ENCODE assay signal across 15 cellular contexts in genomic region chr4:41072021-41072777, GRCh38.
A peak's percentile ranks its signal among the peaks of the same experiment; 100 is the strongest.
DNase-seq lines count a peak whose midpoint lies in the region; ATAC-seq and TF ChIP-seq lines count a peak whose summit lies in the region.
"Had no signal": no experiment of that assay in that cellular context is flagged by ENCODE, and none has a peak within 500 bp of the region (broad histone marks: within the 10 kb centered on the region; RNA-seq: fewer than 3 reads in every experiment).

No MANE protein-coding gene starts in this region.

- ATAC-seq in HG03457 (IDR thresholded peaks at IDR 0.05; ENCODE audit: unreplicated experiment) (no peak), GM21619 (IDR thresholded peaks at IDR 0.05; ENCODE audit: unreplicated experiment) (no peak)

- no peaks in the 10 kb centered on the region for H3K27me3 Mint-ChIP-seq in HFFc6 (ENCODE audit: insufficient read depth)

- peaks cover 61% of the 10 kb centered on the region for H3K4me1 Mint-ChIP-seq in HFFc6 (ENCODE audit: low read depth)
- H3K4me1 Mint-ChIP-seq: naive B cell had no signal

- TF ChIP-seq CTCF in HFFc6 (IDR thresholded peaks at IDR 0.05) (no peak), vagina (IDR thresholded peaks at IDR 0.05) (no peak)

- peak overlapping the region; percentile 6 for H3K27ac Mint-ChIP-seq in HFFc6
- H3K27ac Mint-ChIP-seq: activated T-cell treated with anti-CD3 and anti-CD28 coated beads, Interleukin-2, amount 50 U/mL, for 24 hours; naive B cell had no signal

- H3K27me3 ChIP-seq in vagina, result no peaks in the 10 kb centered on the region
- H3K27me3 ChIP-seq: uterus had no signal

- intact Hi-C loops in vagina (cut with DNase I), result no loop called here

- H3K9me3 Mint-ChIP-seq in HFFc6, result no peaks in the 10 kb centered on the region
- H3K9me3 Mint-ChIP-seq: activated T-cell treated with anti-CD3 and anti-CD28 coated beads, Interleukin-2, amount 50 U/mL, for 24 hours; naive B cell had no signal

- no peaks in the 10 kb centered on the region for H3K36me3 ChIP-seq in vagina
- H3K36me3 ChIP-seq: uterus had no signal

- no peak for TF ChIP-seq POLR2A in vagina (IDR thresholded peaks at IDR 0.05)

- H3K4me3 Mint-ChIP-seq in HFFc6, result no peak overlapping the region
- H3K4me3 Mint-ChIP-seq: activated T-cell treated with anti-CD3 and anti-CD28 coated beads, Interleukin-2, amount 50 U/mL, for 24 hours; naive B cell had no signal

- H3K4me3 ChIP-seq in vagina, result no peak overlapping the region
- H3K4me3 ChIP-seq: uterus had no signal

- H3K9me3 ChIP-seq in vagina, result no peaks in the 10 kb centered on the region
- H3K9me3 ChIP-seq: uterus had no signal

- H3K36me3 Mint-ChIP-seq in HFFc6 (ENCODE audit: low read depth), result no peaks in the 10 kb centered on the region
- H3K36me3 Mint-ChIP-seq: naive B cell had no signal

- H3K4me1 ChIP-seq in vagina, result peaks cover 23% of the 10 kb centered on the region

- H3K27ac ChIP-seq in vagina, result no peak overlapping the region
- H3K27ac ChIP-seq: uterus, VCaP had no signal

- DNase-seq in Ammon's horn (ENCODE audit: low spot score) (peak; percentile 71), HFFc6 (no peak), amniotic epithelial cell (ENCODE audit: low read depth) (peak; percentile 40), medulla oblongata (ENCODE audit: extremely low spot score) (peak; percentile 77), RPMI8226 (no peak), vagina (ENCODE audit: extremely low spot score in 2 of 2) (no peak)
- DNase-seq: activated T-cell treated with anti-CD3 and anti-CD28 coated beads, Interleukin-2, amount 50 U/mL, for 24 hours; naive B cell; NCI-H2081 treated with DMSO at 0.1 percent for 48 hours; SIG-M5; small intestine; uterus had no signal

Comparison
In these comparisons a context has a peak if more than half of its experiments do, and no peak if none do; other contexts are left out.
1. DNase-seq: peak in Ammon's horn (single experiment), amniotic epithelial cell (single experiment) and medulla oblongata (single experiment); none in HFFc6 (single experiment), RPMI8226 (single experiment) and vagina (0 of 2).